10 cellular contexts compared by ENCODE assay signal in genomic region chr20:6704132-6704861, GRCh38.
DNase-seq lines count a peak whose midpoint lies in the region; ATAC-seq and TF ChIP-seq lines count a peak whose summit lies in the region.
"Had no signal": no experiment of that assay in that cellular context is flagged by ENCODE, and none has a peak within 500 bp of the region (broad histone marks: within the 10 kb centered on the region; RNA-seq: fewer than 3 reads in every experiment).

No MANE protein-coding gene starts in this region.

- in situ Hi-C loops in astrocyte of the cerebellum (cut with HindIII; ENCODE audit: low sequenced_read_pairs), result no loop called here

- H3K79me2 ChIP-seq in hepatocyte, result no peaks in the 10 kb centered on the region

- H2AFZ ChIP-seq in hepatocyte, result no peak overlapping the region

- ATAC-seq in HG03520 (IDR thresholded peaks at IDR 0.05; ENCODE audit: unreplicated experiment) (no peak), GM21528 (IDR thresholded peaks at IDR 0.05; ENCODE audit: low FRiP score, unreplicated experiment) (no peak)
- no peak for ATAC-seq in CD4-positive, alpha-beta T cell (ENCODE audit: poor library complexity)

- H3K27ac Mint-ChIP-seq in CD4-positive, alpha-beta T cell, result no peak overlapping the region
- H3K27ac Mint-ChIP-seq: activated CD4-positive, alpha-beta T cell treated with anti-CD3 and anti-CD28 coated beads, Interleukin-2, amount 10 ng/mL, durations not matched to agents 7 days and 5 days had no signal

- H3K36me3 Mint-ChIP-seq in CD4-positive, alpha-beta T cell (ENCODE audit: low read depth), result no peaks in the 10 kb centered on the region

- no peak overlapping the region for H3K4me3 Mint-ChIP-seq in CD4-positive, alpha-beta T cell
- H3K4me3 Mint-ChIP-seq: activated CD4-positive, alpha-beta T cell treated with anti-CD3 and anti-CD28 coated beads, Interleukin-2, amount 10 ng/mL, durations not matched to agents 7 days and 5 days had no signal

- H3K27me3 Mint-ChIP-seq in CD4-positive, alpha-beta T cell, result no peaks in the 10 kb centered on the region
- H3K27me3 Mint-ChIP-seq: activated CD4-positive, alpha-beta T cell treated with anti-CD3 and anti-CD28 coated beads, Interleukin-2, amount 10 ng/mL, durations not matched to agents 7 days and 5 days had no signal

- TF ChIP-seq CTCF in astrocyte of the cerebellum (IDR thresholded peaks at IDR 0.05; ENCODE audit: low read depth, low read length, missing control alignments), result no peak
- TF ChIP-seq CTCF in hepatocyte (IDR thresholded peaks at IDR 0.05; ENCODE audit: poor library complexity), result no peak
- TF ChIP-seq CTCF in CD4-positive, alpha-beta T cell (IDR thresholded peaks at IDR 0.05), result no peak

- 65% methylated on average over 6 of the region's 6 CpGs for WGBS in hepatocyte (ENCODE audit: low lambda C conversion rate, missing lambda C conversion rate)

- no peaks in the 10 kb centered on the region for H3K9me2 ChIP-seq in hepatocyte (replicated peaks; ENCODE audit: insufficient read depth)

- POLR2A ChIA-PET in CD4-positive, alpha-beta T cell (lab: Charles Lee), result no interaction called here

- CTCF ChIA-PET in CD4-positive, alpha-beta T cell (lab: Charles Lee), result no interaction called here

- intact Hi-C loops in CD4-positive, alpha-beta T cell (cut with DNase I, micrococcal nuclease), result no loop called here

- H3K4me1 ChIP-seq in hepatocyte (ENCODE audit: insufficient read depth) (peaks cover 68% of the 10 kb centered on the region), skeletal muscle satellite cell (ENCODE audit: control insufficient read depth, insufficient read depth, low read length) (peaks cover 31% of the 10 kb centered on the region)

- H3K36me3 ChIP-seq in hepatocyte (replicated peaks; ENCODE audit: insufficient read depth, low read depth), result no peaks in the 10 kb centered on the region
- H3K36me3 ChIP-seq in skeletal muscle satellite cell (ENCODE audit: insufficient read depth, low read length), result no peaks in the 10 kb centered on the region
- H3K36me3 ChIP-seq: cardiac muscle cell had no signal

- H3K9me3 ChIP-seq in hepatocyte (ENCODE audit: low read depth) (no peaks in the 10 kb centered on the region), skeletal muscle satellite cell (replicated peaks; ENCODE audit: low read length) (no peaks in the 10 kb centered on the region)
- H3K9me3 ChIP-seq in CD4-positive, alpha-beta T cell (ENCODE audit: control insufficient read depth, low read length), result no peaks in the 10 kb centered on the region

- peaks cover 2% of the 10 kb centered on the region for H3K9me3 Mint-ChIP-seq in CD4-positive, alpha-beta T cell
- H3K9me3 Mint-ChIP-seq: activated CD4-positive, alpha-beta T cell treated with anti-CD3 and anti-CD28 coated beads, Interleukin-2, amount 10 ng/mL, durations not matched to agents 7 days and 5 days had no signal

- peak overlapping the region; percentile 46 for H3K9ac ChIP-seq in skeletal muscle satellite cell (ENCODE audit: low read depth, low read length)

- H3K4me2 ChIP-seq in hepatocyte, result peak overlapping the region; percentile 14
- H3K4me2 ChIP-seq in skeletal muscle satellite cell (ENCODE audit: low read length), result no peak overlapping the region

- H3K4me1 Mint-ChIP-seq in CD4-positive, alpha-beta T cell (ENCODE audit: low read depth), result no peaks in the 10 kb centered on the region
- H3K4me1 Mint-ChIP-seq: activated CD4-positive, alpha-beta T cell treated with anti-CD3 and anti-CD28 coated beads, Interleukin-2, amount 10 ng/mL, durations not matched to agents 7 days and 5 days had no signal

- H4K20me1 ChIP-seq in hepatocyte (ENCODE audit: insufficient read depth, poor library complexity, severe bottlenecking), result no peaks in the 10 kb centered on the region

- H3K27me3 ChIP-seq in hepatocyte, result no peaks in the 10 kb centered on the region
- H3K27me3 ChIP-seq in skeletal muscle satellite cell (ENCODE audit: control insufficient read depth, insufficient read depth, low read length), result no peaks in the 10 kb centered on the region
- H3K27me3 ChIP-seq in CD4-positive, alpha-beta T cell (ENCODE audit: control insufficient read depth, insufficient read depth, low read length), result no peaks in the 10 kb centered on the region
- H3K27me3 ChIP-seq: cardiac muscle cell had no signal

- DNase-seq in GM03348 (ENCODE audit: low spot score) (peak; percentile 59), astrocyte of the cerebellum (ENCODE audit: low read depth) (peak; percentile 22), hepatocyte (ENCODE audit: low spot score) (peak; percentile 68), cerebellum (ENCODE audit: low spot score) (no peak)
- no peak for DNase-seq in CD4-positive, alpha-beta T cell
- DNase-seq: activated CD4-positive, alpha-beta T cell treated with anti-CD3 and anti-CD28 coated beads, Interleukin-2, amount 10 ng/mL, durations not matched to agents 7 days and 5 days had no signal

- peak overlapping the region; percentile 97 for H3K27ac ChIP-seq in hepatocyte
- no peak overlapping the region for H3K27ac ChIP-seq in CD4-positive, alpha-beta T cell (ENCODE audit: low read depth, low read length)
- H3K27ac ChIP-seq: cardiac muscle cell had no signal

- H3K4me3 ChIP-seq in astrocyte of the cerebellum (ENCODE audit: low read depth, low read length) (no peak overlapping the region), hepatocyte (no peak overlapping the region), skeletal muscle satellite cell (ENCODE audit: low read length) (no peak overlapping the region)
- H3K4me3 ChIP-seq: cardiac muscle cell had no signal

Comparison
In these comparisons a context has a peak if more than half of its experiments do, and no peak if none do; other contexts are left out.
1. DNase-seq: peak in GM03348 (single experiment), astrocyte of the cerebellum (single experiment) and hepatocyte (single experiment); none in cerebellum (single experiment) and CD4-positive, alpha-beta T cell (0 of 10).